Comparison of ENCODE assay signal across 18 cellular contexts in genomic region chrX:150161092-150161672, GRCh38.
DNase-seq lines count a peak whose midpoint lies in the region; ATAC-seq and TF ChIP-seq lines count a peak whose summit lies in the region.
"Had no signal": no experiment of that assay in that cellular context is flagged by ENCODE, and none has a peak within 500 bp of the region (broad histone marks: within the 10 kb centered on the region; RNA-seq: fewer than 3 reads in every experiment).

No MANE protein-coding gene starts in this region.

- ATAC-seq in HG02678 (IDR thresholded peaks at IDR 0.05; ENCODE audit: unreplicated experiment), result no peak
- no peak for ATAC-seq in HG02970 (IDR thresholded peaks at IDR 0.05; ENCODE audit: low FRiP score, unreplicated experiment)
- ATAC-seq in HG02840 (IDR thresholded peaks at IDR 0.05; ENCODE audit: low FRiP score, unreplicated experiment), result no peak
- ATAC-seq: HepG2 had no signal

- no peaks in the 10 kb centered on the region for H4K20me1 ChIP-seq in osteoblast (ENCODE audit: insufficient read depth, low read length)

- no peak for TF ChIP-seq CTCF in osteoblast (IDR thresholded peaks at IDR 0.05; ENCODE audit: extremely low read depth, low read depth, low read length)

- no peaks in the 10 kb centered on the region for H3K9me3 ChIP-seq in osteoblast (ENCODE audit: low read depth, low read length)
- H3K9me3 ChIP-seq: A549, Caco-2, HAP-1, SJSA1 had no signal

- no peaks in the 10 kb centered on the region for H3K79me2 ChIP-seq in ACC112 (ENCODE audit: control insufficient read depth, insufficient read depth, low read length, unreplicated experiment)
- no peaks in the 10 kb centered on the region for H3K79me2 ChIP-seq in osteoblast (ENCODE audit: insufficient read depth, low read length)

- H3K4me1 ChIP-seq in ACC112 (ENCODE audit: control insufficient read depth, insufficient read depth, low read length, unreplicated experiment) (peaks cover 5% of the 10 kb centered on the region), osteoblast (ENCODE audit: insufficient read depth, low read length) (peaks cover 4% of the 10 kb centered on the region)
- H3K4me1 ChIP-seq: Caco-2, HAP-1, SJSA1 had no signal

- no peaks in the 10 kb centered on the region for H3K36me3 ChIP-seq in ACC112 (ENCODE audit: insufficient read depth, low read length)
- H3K36me3 ChIP-seq in osteoblast (ENCODE audit: insufficient read depth, low read length), result no peaks in the 10 kb centered on the region
- H3K36me3 ChIP-seq: HAP-1, SJSA1 had no signal

- H3K4me3 ChIP-seq in ACC112 (ENCODE audit: low read depth, low read length) (no peak overlapping the region), osteoblast (ENCODE audit: insufficient read depth, low read length) (no peak overlapping the region)
- H3K4me3 ChIP-seq: A549, HAP-1, SJSA1 had no signal

- H2AFZ ChIP-seq in ACC112 (ENCODE audit: low read length, unreplicated experiment) (peak overlapping the region; percentile 1), osteoblast (ENCODE audit: low read length) (no peak overlapping the region)

- H3K27me3 ChIP-seq in ACC112 (ENCODE audit: insufficient read depth, low read length) (no peaks in the 10 kb centered on the region), osteoblast (ENCODE audit: insufficient read depth, low read length) (no peaks in the 10 kb centered on the region)
- H3K27me3 ChIP-seq: SJSA1 had no signal

- no peak overlapping the region for H3K4me2 ChIP-seq in osteoblast (ENCODE audit: insufficient read depth, low read length)

- H3K27ac ChIP-seq in ACC112 (ENCODE audit: low read depth, low read length) (no peak overlapping the region), osteoblast (ENCODE audit: low read depth, low read length) (no peak overlapping the region)
- H3K27ac ChIP-seq: SJSA1 had no signal

- DNase-seq in GM03348 (ENCODE audit: low spot score) (peak; percentile 34), RPMI7951 (ENCODE audit: low read depth) (peak; percentile 59), osteoblast (ENCODE audit: insufficient read length, low spot score, missing footprints) (peak; percentile 56), HuH-7 (ENCODE audit: low spot score) (no peak)
- DNase-seq: Caco-2; CD4-positive, CD25-positive, alpha-beta regulatory T cell; Karpas-422; NCI-H187 treated with DMSO at 0.1 percent for 48 hours; NCI-H526 treated with DMSO at 0.1 percent for 48 hours; NK-92 treated with Interleukin-12 subunit alpha and Interleukin-12 subunit beta, amount 100 ng/mL, for 24 hours had no signal
